In genomic region chr16:25013751-25014499, GRCh38 we compare ENCODE assay signal across 8 cellular contexts. TPM values are rescaled to one million over a fixed set of nuclear protein-coding genes. Genes with fewer than 3 reads are reported as not detected.
A peak's percentile ranks its signal among the peaks of the same experiment; 100 is the strongest.
DNase-seq lines count a peak whose midpoint lies in the region; ATAC-seq, FAIRE-seq and TF ChIP-seq lines count a peak whose summit lies in the region.

No MANE protein-coding gene starts in this region.

- ATAC-seq in GM19395 (IDR thresholded peaks at IDR 0.05; ENCODE audit: unreplicated experiment) = peak; percentile 63
- peak; percentile 58 for ATAC-seq in HG03439 (IDR thresholded peaks at IDR 0.05; ENCODE audit: unreplicated experiment)
- ATAC-seq in HepG2 = peak; percentile 8; the same call in 2 of the 3 replicates

- TF ChIP-seq RAD21 in HepG2 (CRISPR knock-in tag; IDR thresholded peaks at IDR 0.05) = no peak

- no peak for DNase-seq in CD14-positive monocyte (ENCODE audit: low spot score)
- no peak for DNase-seq in activated naive CD8-positive, alpha-beta T cell treated with anti-CD3 and anti-CD28 coated beads for 36 hours
- DNase-seq in HepG2 (ENCODE audit: low spot score) = no peak
- no peak for DNase-seq in tibial nerve (ENCODE audit: low spot score in 2 of 2)
- no peak for DNase-seq in DMS153 (lab: John Stamatoyannopoulos, UW)
- no peak for DNase-seq in islet precursor cell

- 26% methylated on average over 14 of the region's 14 CpGs for WGBS in HepG2 (ENCODE audit: low lambda C conversion rate)
- WGBS in tibial nerve, 2 donors = 28% methylated on average over 14 of the region's 14 CpGs

- H3K4me1 ChIP-seq in HepG2 (ENCODE audit: insufficient read depth, low read length) (peaks cover 47% of the 10 kb centered on the region), tibial nerve (peaks cover 0 to 59% (median 49%) of the 10 kb centered on the region in 4 donors)

- TF ChIP-seq POLR2A in HepG2 (IDR thresholded peaks at IDR 0.05; ENCODE audit: insufficient read depth in 1 of 2, low read depth in 2 of 2, low read length in 2 of 2) = no peak
- TF ChIP-seq POLR2A in tibial nerve (IDR thresholded peaks at IDR 0.05) = no peak

- in situ Hi-C loops in HepG2 (cut with HindIII; ENCODE audit: extremely low pct_ligation_motif_present, low pct_unique_long_range_greater_than_20kb) = no loop called here

- H3K36me3 Mint-ChIP-seq in CD14-positive monocyte = peaks cover 33 to 35% of the 10 kb centered on the region in 2 donors
- H3K36me3 Mint-ChIP-seq in activated naive CD8-positive, alpha-beta T cell treated with anti-CD3 and anti-CD28 coated beads for 36 hours = peaks cover 54% of the 10 kb centered on the region

- H3K27ac ChIP-seq in HepG2 (ENCODE audit: extremely low read length, insufficient read depth, low read length) = peak overlapping the region; percentile 77
- peak overlapping the region; percentile 70 to 99 (median 96) for H3K27ac ChIP-seq in tibial nerve

- H3K27me3 ChIP-seq in HepG2 (ENCODE audit: control insufficient read depth in 1 of 2, insufficient read depth in 2 of 2, low read length in 2 of 2) (no peaks in the 10 kb centered on the region; a peak in 1 of 5 replicates), tibial nerve (no peaks in the 10 kb centered on the region)

- peaks cover 58% of the 10 kb centered on the region for H3K79me2 ChIP-seq in HepG2 (ENCODE audit: insufficient read depth, low read length)

- TSS peak; percentile 59 for BruUV-seq in HepG2 (replicated peaks; lab: Mats Ljungman, UMichigan)

- peaks cover 4% of the 10 kb centered on the region; the same call in 1 of the 2 replicates for H4K20me1 ChIP-seq in HepG2 (ENCODE audit: insufficient read depth, low read length)

- CTCF ChIA-PET in HepG2 (lab: Yijun Ruan, JAX; ENCODE audit: low intra/inter-chr PET ratio, low total read pairs) = no interaction called here

- H3K27me3 Mint-ChIP-seq in CD14-positive monocyte (ENCODE audit: low read depth in 3 of 3) = no peaks in the 10 kb centered on the region
- no peaks in the 10 kb centered on the region for H3K27me3 Mint-ChIP-seq in activated naive CD8-positive, alpha-beta T cell treated with anti-CD3 and anti-CD28 coated beads for 36 hours

- H3K36me3 ChIP-seq in HepG2 (replicated peaks in 1 of 2; ENCODE audit: control insufficient read depth in 1 of 2, insufficient read depth in 2 of 2, low read length in 2 of 2) = peaks cover 0 to 7% of the 10 kb centered on the region in 2 experiments; a peak in 3 of 5 replicates
- H3K36me3 ChIP-seq in tibial nerve = no peaks in the 10 kb centered on the region

- H3K4me2 ChIP-seq in HepG2 (ENCODE audit: low read depth, low read length) = peak overlapping the region; percentile 81

- TF ChIP-seq CTCF in CD14-positive monocyte (IDR thresholded peaks at IDR 0.05) (no peak), HepG2 (CRISPR knock-in tag; IDR thresholded peaks at IDR 0.05) (no peak), tibial nerve (IDR thresholded peaks at IDR 0.05) (no peak)

- H3K9me3 ChIP-seq in HepG2 (ENCODE audit: low read length) = no peaks in the 10 kb centered on the region
- no peaks in the 10 kb centered on the region for H3K9me3 ChIP-seq in tibial nerve

- peak overlapping the region; percentile 88 for H3K9ac ChIP-seq in HepG2 (ENCODE audit: insufficient read depth, low read depth, low read length)

- peak overlapping the region; percentile 84 to 97 (median 96) for H3K27ac Mint-ChIP-seq in CD14-positive monocyte
- H3K27ac Mint-ChIP-seq in activated naive CD8-positive, alpha-beta T cell treated with anti-CD3 and anti-CD28 coated beads for 36 hours = peak overlapping the region; percentile 95

- H3K4me3 ChIP-seq in HepG2 (replicated peaks in 1 of 3; ENCODE audit: insufficient read depth in 1 of 3, low read depth in 2 of 3, low read length in 3 of 3) (peak overlapping the region; percentile 76 to 95 (median 95)), tibial nerve (peak overlapping the region; percentile 71 to 94 (median 90))

- peak; percentile 8 for FAIRE-seq in HepG2 (lab: Jason Lieb, UNC)

- TF ChIP-seq EP300 in HepG2 (IDR thresholded peaks at IDR 0.05; ENCODE audit: low read depth in 2 of 2, low read length in 2 of 2) (no peak), HepG2 (CRISPR knock-in tag; IDR thresholded peaks at IDR 0.05; ENCODE audit: borderline replicate concordance) (no peak), tibial nerve (IDR thresholded peaks at IDR 0.05) (no peak)

- H3K4me3 Mint-ChIP-seq in CD14-positive monocyte = peak overlapping the region; percentile 93 to 98
- peak overlapping the region; percentile 89 for H3K4me3 Mint-ChIP-seq in activated naive CD8-positive, alpha-beta T cell treated with anti-CD3 and anti-CD28 coated beads for 36 hours

- peaks cover 0 to 3% (median 0%) of the 10 kb centered on the region in 7 donors for H3K9me3 Mint-ChIP-seq in CD14-positive monocyte
- peaks cover 3% of the 10 kb centered on the region for H3K9me3 Mint-ChIP-seq in activated naive CD8-positive, alpha-beta T cell treated with anti-CD3 and anti-CD28 coated beads for 36 hours

- POLR2A ChIA-PET in HepG2 (lab: Yijun Ruan, JAX) = interaction anchor here (0.5 to 2.7 kb wide), 5 partner anchors 12 to 85 kb away, joined by 3 to 37 read pairs (median 3); no protein-coding TSS in a partner anchor

- peaks cover 80% of the 10 kb centered on the region for H3K4me1 Mint-ChIP-seq in CD14-positive monocyte
- H3K4me1 Mint-ChIP-seq in activated naive CD8-positive, alpha-beta T cell treated with anti-CD3 and anti-CD28 coated beads for 36 hours = peaks cover 73% of the 10 kb centered on the region

- intact Hi-C loops in CD14-positive monocyte (cut with micrococcal nuclease) = loop anchor here in 1 of 2 donors (2.0 to 5.0 kb wide), 3 partner anchors 17 to 33 kb away; no protein-coding TSS in a partner anchor
- intact Hi-C loops in HepG2 (cut with micrococcal nuclease; ENCODE audit: unreplicated experiment) = loop anchor here (1.0 to 10.0 kb wide), 5 partner anchors 8 to 179 kb away; no protein-coding TSS in a partner anchor

- no peak overlapping the region for H2AFZ ChIP-seq in HepG2 (ENCODE audit: low read length)

TF ChIP-seq in HepG2, 621 proteins besides CTCF, POLR2A, EP300 and RAD21 (continues in another document):
- no peak for TF ChIP-seq BORCS8-MEF2B (CRISPR knock-in tag; IDR thresholded peaks at IDR 0.05)
- TF ChIP-seq CREM (IDR thresholded peaks at IDR 0.05) = peak; percentile 36; the same call in 1 of the 2 replicates
- TF ChIP-seq CREM (CRISPR knock-in tag; IDR thresholded peaks at IDR 0.05) = no peak
- no peak for TF ChIP-seq ZNF232 (CRISPR knock-in tag; IDR thresholded peaks at IDR 0.05; ENCODE audit: borderline replicate concordance)
- no peak for TF ChIP-seq WIZ (CRISPR knock-in tag; IDR thresholded peaks at IDR 0.05)
- no peak for TF ChIP-seq ARNT (IDR thresholded peaks at IDR 0.05)
- TF ChIP-seq TRIM24 (CRISPR knock-in tag; IDR thresholded peaks at IDR 0.05) = no peak
- TF ChIP-seq GTF2F1 (IDR thresholded peaks at IDR 0.05; ENCODE audit: low read length) = no peak
- TF ChIP-seq SOX5 (CRISPR knock-in tag; IDR thresholded peaks at IDR 0.05; ENCODE audit: borderline replicate concordance) = peak; percentile 5; the same call in 1 of the 2 replicates
- no peak for TF ChIP-seq ZSCAN21 (CRISPR knock-in tag; IDR thresholded peaks at IDR 0.05; ENCODE audit: borderline replicate concordance)
- no peak for TF ChIP-seq ZNF724P (CRISPR knock-in tag; IDR thresholded peaks at IDR 0.05; ENCODE audit: borderline replicate concordance)
- no peak for TF ChIP-seq ZNF782 (CRISPR knock-in tag; IDR thresholded peaks at IDR 0.05; ENCODE audit: borderline replicate concordance)
- TF ChIP-seq TCF12 (IDR thresholded peaks at IDR 0.05) = no peak
- TF ChIP-seq TCF12 (CRISPR knock-in tag; IDR thresholded peaks at IDR 0.05) = no peak
- TF ChIP-seq ZNF121 (CRISPR knock-in tag; IDR thresholded peaks at IDR 0.05) = 0 out of 2 replicates have a peak, but pooled peaks have one; percentile 43
- 0 out of 2 replicates have a peak, but pooled peaks have one; percentile 15 for TF ChIP-seq NR2F6 (IDR thresholded peaks at IDR 0.05)
- no peak for TF ChIP-seq NR2F6 (CRISPR knock-in tag; IDR thresholded peaks at IDR 0.05)

RNA-seq across cellular contexts. Expression of gene ARHGAP17, which starts 1.2 kb away (rescaled TPM):
- polyA plus RNA-seq in CD14-positive monocyte (10 to 100 TPM; 26.5 to 38.4 TPM), HepG2 (2011; rRNA removed) (18.7 and 20.8 TPM in 2 replicates)
- 10 to 100 TPM; 72.5 to 79.3 TPM for total RNA-seq in activated naive CD8-positive, alpha-beta T cell treated with anti-CD3 and anti-CD28 coated beads for 36 hours
- total RNA-seq in HepG2 (2016; rRNA removed; fragmentation: Illumina TruSeq; extraction: Trizol) (24.6 and 43.8 TPM in 2 replicates), tibial nerve (10 to 100 TPM; 43.3 to 72.6 (median 56.2) TPM)
- 13.5 and 14.6 TPM in 2 replicates for total RNA-seq in HepG2 (2016; cell fraction: cytosol; rRNA removed; fragmentation: Illumina TruSeq; extraction: Trizol; ENCODE audit: low read depth)
- 22.9 and 34.1 TPM in 2 replicates for total RNA-seq in HepG2 (2016; cell fraction: insoluble cytoplasmic fraction; rRNA removed; fragmentation: Illumina TruSeq; extraction: Trizol)
- 38.2 and 42.2 TPM in 2 replicates for total RNA-seq in HepG2 (2016; cell fraction: membrane; rRNA removed; fragmentation: Illumina TruSeq; extraction: Trizol)
- total RNA-seq in HepG2 (2016; cell fraction: nucleus; rRNA removed; fragmentation: Illumina TruSeq; extraction: Trizol) = 51.5 and 56.4 TPM in 2 replicates
- polyA plus RNA-seq in HepG2 (2011; cell fraction: cytosol; rRNA removed) = 12.9 and 15.6 TPM in 2 replicates
- polyA plus RNA-seq in HepG2 (2011; cell fraction: nucleus; rRNA removed) = 45.1 and 48.7 TPM in 2 replicates
- polyA plus RNA-seq in HepG2 (2012) = 43.9 and 44.3 TPM in 2 replicates
- 13.4 and 14.4 TPM in 2 replicates for polyA plus RNA-seq in HepG2 (2016; cell fraction: cytosol; fragmentation: Illumina TruSeq; extraction: Trizol; ENCODE audit: low read depth)
- polyA plus RNA-seq in HepG2 (2016; cell fraction: insoluble cytoplasmic fraction; fragmentation: Illumina TruSeq; extraction: Trizol; ENCODE audit: low read depth) = 50.2 and 64.9 TPM in 2 replicates
- 28.7 and 35.1 TPM in 2 replicates for polyA plus RNA-seq in HepG2 (2016; cell fraction: membrane; fragmentation: Illumina TruSeq; extraction: Trizol; ENCODE audit: low read depth)
- 76.7 and 80.0 TPM in 2 replicates for polyA plus RNA-seq in HepG2 (2016; cell fraction: nucleus; fragmentation: Illumina TruSeq; extraction: Trizol; ENCODE audit: insufficient read depth, low read depth)
- 32.6 and 34.6 TPM in 2 replicates for polyA minus RNA-seq in HepG2 (2011; rRNA and poly(A)+ RNA removed; ENCODE audit: low replicate concordance)
- polyA minus RNA-seq in HepG2 (2011; cell fraction: cytosol; rRNA and poly(A)+ RNA removed) = 25.9 and 33.1 TPM in 2 replicates
- 83.6 and 90.6 TPM in 2 replicates for polyA minus RNA-seq in HepG2 (2011; cell fraction: nucleus; rRNA and poly(A)+ RNA removed)

Comparison
In these comparisons a context has a peak if more than half of its experiments do, and no peak if none do; other contexts are left out.
1. ATAC-seq: peak in every context shown above with its lines; median percentile 63 in GM19395; 58 in HG03439; 8 in HepG2.